ENCODE assay signal across 1 cellular context in the genomic region with DNA sequence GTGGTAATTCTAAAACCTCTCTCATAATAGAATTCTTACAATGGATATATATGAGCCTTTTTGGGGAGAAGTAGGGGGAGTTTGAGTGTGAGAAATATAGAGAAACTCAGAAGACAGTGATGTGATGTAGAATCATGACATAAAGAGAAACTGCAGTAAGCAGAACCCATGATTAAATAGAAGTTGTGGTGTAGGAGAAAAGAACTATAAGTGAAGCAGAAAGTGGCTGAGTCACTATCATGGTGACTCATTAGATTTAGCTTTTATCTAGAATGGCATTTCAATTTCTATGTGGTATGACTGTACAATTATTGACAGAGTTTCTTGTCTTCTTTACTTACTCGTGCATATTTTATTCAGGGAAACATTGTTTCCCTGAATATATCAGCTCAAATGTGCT.
TF ChIP-seq lines count a peak whose summit lies in the region.

No MANE protein-coding gene starts in this region.

TF ChIP-seq in GM12878, 131 proteins besides CTCF, POLR2A, EP300 and RAD21 (continued from another document and continues in another):
- TF ChIP-seq, protein P1, sequence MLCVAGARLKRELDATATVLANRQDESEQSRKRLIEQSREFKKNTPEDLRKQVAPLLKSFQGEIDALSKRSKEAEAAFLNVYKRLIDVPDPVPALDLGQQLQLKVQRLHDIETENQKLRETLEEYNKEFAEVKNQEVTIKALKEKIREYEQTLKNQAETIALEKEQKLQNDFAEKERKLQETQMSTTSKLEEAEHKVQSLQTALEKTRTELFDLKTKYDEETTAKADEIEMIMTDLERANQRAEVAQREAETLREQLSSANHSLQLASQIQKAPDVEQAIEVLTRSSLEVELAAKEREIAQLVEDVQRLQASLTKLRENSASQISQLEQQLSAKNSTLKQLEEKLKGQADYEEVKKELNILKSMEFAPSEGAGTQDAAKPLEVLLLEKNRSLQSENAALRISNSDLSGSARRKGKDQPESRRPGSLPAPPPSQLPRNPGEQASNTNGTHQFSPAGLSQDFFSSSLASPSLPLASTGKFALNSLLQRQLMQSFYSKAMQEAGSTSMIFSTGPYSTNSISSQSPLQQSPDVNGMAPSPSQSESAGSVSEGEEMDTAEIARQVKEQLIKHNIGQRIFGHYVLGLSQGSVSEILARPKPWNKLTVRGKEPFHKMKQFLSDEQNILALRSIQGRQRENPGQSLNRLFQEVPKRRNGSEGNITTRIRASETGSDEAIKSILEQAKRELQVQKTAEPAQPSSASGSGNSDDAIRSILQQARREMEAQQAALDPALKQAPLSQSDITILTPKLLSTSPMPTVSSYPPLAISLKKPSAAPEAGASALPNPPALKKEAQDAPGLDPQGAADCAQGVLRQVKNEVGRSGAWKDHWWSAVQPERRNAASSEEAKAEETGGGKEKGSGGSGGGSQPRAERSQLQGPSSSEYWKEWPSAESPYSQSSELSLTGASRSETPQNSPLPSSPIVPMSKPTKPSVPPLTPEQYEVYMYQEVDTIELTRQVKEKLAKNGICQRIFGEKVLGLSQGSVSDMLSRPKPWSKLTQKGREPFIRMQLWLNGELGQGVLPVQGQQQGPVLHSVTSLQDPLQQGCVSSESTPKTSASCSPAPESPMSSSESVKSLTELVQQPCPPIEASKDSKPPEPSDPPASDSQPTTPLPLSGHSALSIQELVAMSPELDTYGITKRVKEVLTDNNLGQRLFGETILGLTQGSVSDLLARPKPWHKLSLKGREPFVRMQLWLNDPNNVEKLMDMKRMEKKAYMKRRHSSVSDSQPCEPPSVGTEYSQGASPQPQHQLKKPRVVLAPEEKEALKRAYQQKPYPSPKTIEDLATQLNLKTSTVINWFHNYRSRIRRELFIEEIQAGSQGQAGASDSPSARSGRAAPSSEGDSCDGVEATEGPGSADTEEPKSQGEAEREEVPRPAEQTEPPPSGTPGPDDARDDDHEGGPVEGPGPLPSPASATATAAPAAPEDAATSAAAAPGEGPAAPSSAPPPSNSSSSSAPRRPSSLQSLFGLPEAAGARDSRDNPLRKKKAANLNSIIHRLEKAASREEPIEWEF (IDR thresholded peaks at IDR 0.05; ENCODE audit: insufficient replicate concordance, low read depth, low read length) = no peak
- TF ChIP-seq BACH1 (IDR thresholded peaks at IDR 0.05; ENCODE audit: borderline replicate concordance) (peak; percentile 86; the same call in 1 of the 2 replicates), SREBF1 (IDR thresholded peaks at IDR 0.05; ENCODE audit: low read length) (no peak), NBN (IDR thresholded peaks at IDR 0.05) (no peak), CEBPZ (IDR thresholded peaks at IDR 0.05; ENCODE audit: low read depth, low read length) (no peak), ATF7 (IDR thresholded peaks at IDR 0.05; ENCODE audit: low read depth) (peak; percentile 43), SP1 (IDR thresholded peaks at IDR 0.05; ENCODE audit: low read depth, low read length) (no peak), TCF12 (IDR thresholded peaks at IDR 0.05; ENCODE audit: low read depth, low read length) (no peak), KDM1A (IDR thresholded peaks at IDR 0.05; ENCODE audit: borderline replicate concordance) (no peak), NR2C1 (IDR thresholded peaks at IDR 0.05) (no peak), DPF2 (IDR thresholded peaks at IDR 0.05) (0 out of 2 replicates have a peak, but pooled peaks have one; percentile 42), NFXL1 (IDR thresholded peaks at IDR 0.05; ENCODE audit: borderline replicate concordance) (no peak), TBL1XR1 (IDR thresholded peaks at IDR 0.05; ENCODE audit: low read depth, low read length) (no peak), HDAC2 (IDR thresholded peaks at IDR 0.05) (no peak), SMAD5 (IDR thresholded peaks at IDR 0.05; ENCODE audit: low read depth) (no peak), JUNB (IDR thresholded peaks at IDR 0.05) (peak; percentile 76), ZNF687 (IDR thresholded peaks at IDR 0.05) (no peak), ZNF207 (IDR thresholded peaks at IDR 0.05; ENCODE audit: borderline replicate concordance) (no peak), BHLHE40 (IDR thresholded peaks at IDR 0.05; ENCODE audit: borderline replicate concordance in 1 of 2, low read depth in 2 of 2, low read length in 1 of 2) (no peak), RB1 (IDR thresholded peaks at IDR 0.05; ENCODE audit: borderline replicate concordance) (no peak), CREM (IDR thresholded peaks at IDR 0.05; ENCODE audit: low read depth) (peak; percentile 27; the same call in 1 of the 2 replicates), FOXM1 (IDR thresholded peaks at IDR 0.05; ENCODE audit: low read depth, low read length) (no peak), PRDM15 (CRISPR knock-in tag; IDR thresholded peaks at IDR 0.05) (no peak), PAX8 (IDR thresholded peaks at IDR 0.05) (no peak), NFIC (IDR thresholded peaks at IDR 0.05; ENCODE audit: low read depth, low read length) (peak; percentile 55; the same call in 1 of the 2 replicates), MAX (IDR thresholded peaks at IDR 0.05; ENCODE audit: low read depth, low read length) (no peak), YY1 (IDR thresholded peaks at IDR 0.05; ENCODE audit: low read depth, low read length) (no peak), FOS (IDR thresholded peaks at IDR 0.05; ENCODE audit: borderline replicate concordance, extremely low read depth, insufficient read length) (no peak)
- TF ChIP-seq, protein P2, sequence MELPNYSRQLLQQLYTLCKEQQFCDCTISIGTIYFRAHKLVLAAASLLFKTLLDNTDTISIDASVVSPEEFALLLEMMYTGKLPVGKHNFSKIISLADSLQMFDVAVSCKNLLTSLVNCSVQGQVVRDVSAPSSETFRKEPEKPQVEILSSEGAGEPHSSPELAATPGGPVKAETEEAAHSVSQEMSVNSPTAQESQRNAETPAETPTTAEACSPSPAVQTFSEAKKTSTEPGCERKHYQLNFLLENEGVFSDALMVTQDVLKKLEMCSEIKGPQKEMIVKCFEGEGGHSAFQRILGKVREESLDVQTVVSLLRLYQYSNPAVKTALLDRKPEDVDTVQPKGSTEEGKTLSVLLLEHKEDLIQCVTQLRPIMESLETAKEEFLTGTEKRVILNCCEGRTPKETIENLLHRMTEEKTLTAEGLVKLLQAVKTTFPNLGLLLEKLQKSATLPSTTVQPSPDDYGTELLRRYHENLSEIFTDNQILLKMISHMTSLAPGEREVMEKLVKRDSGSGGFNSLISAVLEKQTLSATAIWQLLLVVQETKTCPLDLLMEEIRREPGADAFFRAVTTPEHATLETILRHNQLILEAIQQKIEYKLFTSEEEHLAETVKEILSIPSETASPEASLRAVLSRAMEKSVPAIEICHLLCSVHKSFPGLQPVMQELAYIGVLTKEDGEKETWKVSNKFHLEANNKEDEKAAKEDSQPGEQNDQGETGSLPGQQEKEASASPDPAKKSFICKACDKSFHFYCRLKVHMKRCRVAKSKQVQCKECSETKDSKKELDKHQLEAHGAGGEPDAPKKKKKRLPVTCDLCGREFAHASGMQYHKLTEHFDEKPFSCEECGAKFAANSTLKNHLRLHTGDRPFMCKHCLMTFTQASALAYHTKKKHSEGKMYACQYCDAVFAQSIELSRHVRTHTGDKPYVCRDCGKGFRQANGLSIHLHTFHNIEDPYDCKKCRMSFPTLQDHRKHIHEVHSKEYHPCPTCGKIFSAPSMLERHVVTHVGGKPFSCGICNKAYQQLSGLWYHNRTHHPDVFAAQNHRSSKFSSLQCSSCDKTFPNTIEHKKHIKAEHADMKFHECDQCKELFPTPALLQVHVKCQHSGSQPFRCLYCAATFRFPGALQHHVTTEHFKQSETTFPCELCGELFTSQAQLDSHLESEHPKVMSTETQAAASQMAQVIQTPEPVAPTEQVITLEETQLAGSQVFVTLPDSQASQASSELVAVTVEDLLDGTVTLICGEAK (IDR thresholded peaks at IDR 0.05; ENCODE audit: borderline replicate concordance) = no peak
- TF ChIP-seq, protein P3, sequence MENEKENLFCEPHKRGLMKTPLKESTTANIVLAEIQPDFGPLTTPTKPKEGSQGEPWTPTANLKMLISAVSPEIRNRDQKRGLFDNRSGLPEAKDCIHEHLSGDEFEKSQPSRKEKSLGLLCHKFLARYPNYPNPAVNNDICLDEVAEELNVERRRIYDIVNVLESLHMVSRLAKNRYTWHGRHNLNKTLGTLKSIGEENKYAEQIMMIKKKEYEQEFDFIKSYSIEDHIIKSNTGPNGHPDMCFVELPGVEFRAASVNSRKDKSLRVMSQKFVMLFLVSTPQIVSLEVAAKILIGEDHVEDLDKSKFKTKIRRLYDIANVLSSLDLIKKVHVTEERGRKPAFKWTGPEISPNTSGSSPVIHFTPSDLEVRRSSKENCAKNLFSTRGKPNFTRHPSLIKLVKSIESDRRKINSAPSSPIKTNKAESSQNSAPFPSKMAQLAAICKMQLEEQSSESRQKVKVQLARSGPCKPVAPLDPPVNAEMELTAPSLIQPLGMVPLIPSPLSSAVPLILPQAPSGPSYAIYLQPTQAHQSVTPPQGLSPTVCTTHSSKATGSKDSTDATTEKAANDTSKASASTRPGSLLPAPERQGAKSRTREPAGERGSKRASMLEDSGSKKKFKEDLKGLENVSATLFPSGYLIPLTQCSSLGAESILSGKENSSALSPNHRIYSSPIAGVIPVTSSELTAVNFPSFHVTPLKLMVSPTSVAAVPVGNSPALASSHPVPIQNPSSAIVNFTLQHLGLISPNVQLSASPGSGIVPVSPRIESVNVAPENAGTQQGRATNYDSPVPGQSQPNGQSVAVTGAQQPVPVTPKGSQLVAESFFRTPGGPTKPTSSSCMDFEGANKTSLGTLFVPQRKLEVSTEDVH (IDR thresholded peaks at IDR 0.05; ENCODE audit: low read depth, partially characterized antibody) = no peak
